In the genomic region with DNA sequence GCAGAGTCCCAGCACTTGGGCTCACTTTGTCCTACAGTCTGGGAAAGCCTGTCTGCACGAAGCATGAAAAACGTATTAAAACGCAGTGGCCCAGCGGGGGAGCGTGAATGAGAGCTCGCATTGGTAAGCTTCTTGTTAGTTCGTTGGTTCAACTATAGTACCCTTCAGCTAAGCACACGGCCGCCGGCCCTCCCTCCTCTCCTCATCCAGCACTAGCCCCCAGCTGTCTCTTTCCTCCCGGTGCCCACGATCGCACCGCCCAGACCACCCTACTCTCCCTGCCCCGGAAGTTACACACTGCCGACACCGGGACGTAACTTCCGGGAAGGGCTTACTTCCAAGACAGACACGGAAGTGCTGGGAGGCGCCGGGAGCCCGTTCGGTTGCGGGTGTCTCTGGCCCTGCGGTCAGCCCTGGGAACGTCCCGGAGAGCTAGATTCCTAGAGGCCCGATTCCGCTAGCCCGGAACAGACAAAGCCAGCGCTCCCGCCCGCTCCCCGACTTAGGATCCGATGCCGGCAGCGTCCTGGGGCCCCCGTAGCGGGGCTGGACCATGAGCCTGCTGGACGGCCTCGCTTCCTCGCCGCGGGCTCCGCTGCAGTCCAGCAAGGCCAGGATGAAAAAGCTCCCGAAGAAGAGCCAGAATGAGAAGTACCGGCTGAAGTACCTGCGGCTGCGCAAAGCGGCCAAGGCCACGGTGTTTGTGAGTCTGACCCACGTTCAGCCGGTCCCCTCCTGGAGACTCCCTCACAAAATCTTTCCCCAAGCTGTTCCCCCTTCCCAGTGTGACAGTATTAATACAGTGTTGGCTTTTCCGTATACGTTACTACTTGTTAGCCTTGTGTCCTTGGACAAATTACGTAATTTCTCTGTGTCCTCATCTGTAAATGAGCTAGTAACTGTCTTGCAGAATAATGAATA, we compare ENCODE assay signal across 8 cellular contexts. TPM values are rescaled to one million over a fixed set of nuclear protein-coding genes. Genes with fewer than 3 reads are reported as not detected.
DNase-seq lines count a peak whose midpoint lies in the region; ATAC-seq and TF ChIP-seq lines count a peak whose summit lies in the region.

TSS of gene TBRG1 (plus strand) at position 334 of the 921 bp plus-strand sequence. CDS start at position 554, 220 bp downstream.

- peak within 1 kb of the TSS; percentile 53 for H3K9ac ChIP-seq in parathyroid adenoma

- TF ChIP-seq CTCF in GM12865 (IDR thresholded peaks at IDR 0.05; ENCODE audit: insufficient read depth, low read depth, low read length, missing control alignments), result no peak
- no peak for TF ChIP-seq CTCF in parathyroid adenoma (IDR thresholded peaks at IDR 0.05)
- TF ChIP-seq CTCF in tibial artery (IDR thresholded peaks at IDR 0.05), result no peak

- H3K9me3 Mint-ChIP-seq in activated naive CD8-positive, alpha-beta T cell treated with anti-CD3 and anti-CD28 coated beads, Interleukin-2, amount 50 U/mL, for 24 hours, result no peaks in the 10 kb centered on the region

- peaks cover 23% of the 10 kb centered on the region for H3K36me3 Mint-ChIP-seq in activated naive CD8-positive, alpha-beta T cell treated with anti-CD3 and anti-CD28 coated beads, Interleukin-2, amount 50 U/mL, for 24 hours (ENCODE audit: low read depth)

- ATAC-seq in HG02759 (IDR thresholded peaks at IDR 0.05; ENCODE audit: unreplicated experiment), result peak; percentile 98
- ATAC-seq in activated naive CD8-positive, alpha-beta T cell treated with anti-CD3 and anti-CD28 coated beads, Interleukin-2, amount 50 U/mL, for 24 hours, result peak; percentile 100
- ATAC-seq in Right ventricle myocardium superior (ENCODE audit: poor library complexity), result peak; percentile 100

- peak within 1 kb of the TSS; percentile 94 for H3K4me3 Mint-ChIP-seq in activated naive CD8-positive, alpha-beta T cell treated with anti-CD3 and anti-CD28 coated beads, Interleukin-2, amount 50 U/mL, for 24 hours

- no peaks in the 10 kb centered on the region for H3K27me3 ChIP-seq in parathyroid adenoma (ENCODE audit: control insufficient read depth, insufficient read depth, low read length)
- no peaks in the 10 kb centered on the region for H3K27me3 ChIP-seq in tibial artery

- peaks cover 10% of the 10 kb centered on the region for H3K4me1 Mint-ChIP-seq in activated naive CD8-positive, alpha-beta T cell treated with anti-CD3 and anti-CD28 coated beads, Interleukin-2, amount 50 U/mL, for 24 hours

- H3K27ac ChIP-seq in parathyroid adenoma (peak within 1 kb of the TSS; percentile 91), tibial artery (peak within 1 kb of the TSS; percentile 92 to 94)

- H3K4me1 ChIP-seq in parathyroid adenoma, result peaks cover 8% of the 10 kb centered on the region
- H3K4me1 ChIP-seq in tibial artery, result peaks cover 0 to 24% (median 18%) of the 10 kb centered on the region in 4 donors

- H3K36me3 ChIP-seq in parathyroid adenoma (ENCODE audit: control insufficient read depth, insufficient read depth, low read length), result no peaks in the 10 kb centered on the region
- H3K36me3 ChIP-seq in tibial artery, result peaks cover 25 to 30% (median 27%) of the 10 kb centered on the region in 3 donors

- H3K27me3 Mint-ChIP-seq in activated naive CD8-positive, alpha-beta T cell treated with anti-CD3 and anti-CD28 coated beads, Interleukin-2, amount 50 U/mL, for 24 hours, result peaks cover 6% of the 10 kb centered on the region

- H2AFZ ChIP-seq in parathyroid adenoma, result peak within 1 kb of the TSS; percentile 96

- peak within 1 kb of the TSS; percentile 72 for H3K4me2 ChIP-seq in parathyroid adenoma (ENCODE audit: low read length)

- H3K4me3 ChIP-seq in GM12865 (ENCODE audit: low read depth, low read length) (peak within 1 kb of the TSS; percentile 71), parathyroid adenoma (ENCODE audit: low read depth, low read length) (peak within 1 kb of the TSS; percentile 80), tibial artery (peak within 1 kb of the TSS; percentile 77 to 84)

- H3K27ac Mint-ChIP-seq in activated naive CD8-positive, alpha-beta T cell treated with anti-CD3 and anti-CD28 coated beads, Interleukin-2, amount 50 U/mL, for 24 hours, result peak within 1 kb of the TSS; percentile 95

- H3K79me2 ChIP-seq in parathyroid adenoma, result peaks cover 7% of the 10 kb centered on the region

- intact Hi-C loops in Right ventricle myocardium superior (cut with DNase I), result no loop called here
- intact Hi-C loops in tibial artery (cut with DNase I; ENCODE audit: low total_unique reads), result no loop called here

- DNase-seq in GM12865 (ENCODE audit: low read depth) (peak; percentile 90), NCI-H1417 treated with DMSO at 0.1 percent for 48 hours (lab: John Stamatoyannopoulos, UW) (peak; percentile 67), SW480 (ENCODE audit: low spot score) (peak; percentile 88), Right ventricle myocardium superior (peak; percentile 93), tibial artery (peak; percentile 90 to 92)
- peak; percentile 82 for DNase-seq in activated naive CD8-positive, alpha-beta T cell treated with anti-CD3 and anti-CD28 coated beads, Interleukin-2, amount 50 U/mL, for 24 hours

- no peaks in the 10 kb centered on the region for H3K9me3 ChIP-seq in parathyroid adenoma (ENCODE audit: control insufficient read depth, low read length)
- no peaks in the 10 kb centered on the region for H3K9me3 ChIP-seq in tibial artery

RNA-seq across cellular contexts. Expression of gene TBRG1, which starts in this region (rescaled TPM):
- total RNA-seq in Right ventricle myocardium superior, result 18.2 TPM

Comparison
In these comparisons a context has a peak if more than half of its experiments do, and no peak if none do; other contexts are left out.
1. Peak in every context shown above with its lines: DNase-seq, ATAC-seq, H3K4me3 ChIP-seq and H3K27ac ChIP-seq.